ENCODE assay signal across 8 cellular contexts in genomic region chr2:45964226-45964841, GRCh38.
DNase-seq lines count a peak whose midpoint lies in the region; ATAC-seq and TF ChIP-seq lines count a peak whose summit lies in the region.

No MANE protein-coding gene starts in this region.

- no peaks in the 10 kb centered on the region for H3K36me3 ChIP-seq in lung (ENCODE audit: control insufficient read depth in 2 of 2, insufficient read depth in 2 of 2, low read length in 2 of 2)

- 33 to 34% methylated on average over 6 of the region's 6 CpGs for WGBS in lung, 2 donors

- peaks cover 24 to 39% of the 10 kb centered on the region in 2 donors for H3K4me1 ChIP-seq in lung (ENCODE audit: control insufficient read depth in 2 of 2, insufficient read depth in 2 of 2, low read length in 2 of 2)

- no peak for TF ChIP-seq CTCF in cardiac fibroblast (IDR thresholded peaks at IDR 0.05; ENCODE audit: low read depth, low read length)
- no peak for TF ChIP-seq CTCF in lung (IDR thresholded peaks at IDR 0.05; ENCODE audit: control extremely low read depth, extremely low read depth)
- TF ChIP-seq CTCF in CD14-positive monocyte (IDR thresholded peaks at IDR 0.05), result no peak

- H3K27ac ChIP-seq in lung (ENCODE audit: low read depth in 1 of 2, low read length in 1 of 2), result peak overlapping the region; percentile 28 to 77

- no peak overlapping the region for H3K4me3 ChIP-seq in cardiac fibroblast (replicated peaks in 1 of 2; ENCODE audit: low read depth in 2 of 2, low read length in 2 of 2)
- no peak overlapping the region for H3K4me3 ChIP-seq in lung

- H3K4me3 Mint-ChIP-seq in CD14-positive monocyte, result no peak overlapping the region

- H3K27me3 ChIP-seq in lung (ENCODE audit: control insufficient read depth, insufficient read depth), result no peaks in the 10 kb centered on the region

- H3K9me3 ChIP-seq in lung (ENCODE audit: control insufficient read depth in 2 of 2, insufficient read depth in 1 of 2, low read length in 1 of 2), result no peaks in the 10 kb centered on the region

- peak; percentile 27 for ATAC-seq in lung (ENCODE audit: insufficient read depth, low FRiP score)
- ATAC-seq in HG02798 (IDR thresholded peaks at IDR 0.05; ENCODE audit: poor library complexity, unreplicated experiment), result no peak

- H3K36me3 Mint-ChIP-seq in CD14-positive monocyte, result peaks cover 0 to 3% of the 10 kb centered on the region in 2 donors

- DNase-seq in DMS153 (lab: John Stamatoyannopoulos, UW), result peak; percentile 71
- peak; percentile 93 for DNase-seq in NCI-H1694 (lab: John Stamatoyannopoulos, UW)
- peak; percentile 90 to 94 for DNase-seq in cardiac fibroblast (ENCODE audit: low read depth in 2 of 2)
- peak; percentile 73 for DNase-seq in lung (ENCODE audit: low spot score)
- no peak for DNase-seq in CD14-positive monocyte (ENCODE audit: low spot score)
- DNase-seq in GDM1 (lab: John Stamatoyannopoulos, UW), result no peak
- DNase-seq in activated naive CD4-positive, alpha-beta T cell treated with Interleukin-2 at 50 U/mL for 16 hours, result no peak

- peaks cover 0 to 2% (median 0%) of the 10 kb centered on the region in 7 donors for H3K9me3 Mint-ChIP-seq in CD14-positive monocyte

- H3K27ac Mint-ChIP-seq in CD14-positive monocyte, result peak overlapping the region in 1 of 7 donors; percentile 60

- peaks cover 0 to 6% (median 3%) of the 10 kb centered on the region in 3 donors for H3K27me3 Mint-ChIP-seq in CD14-positive monocyte (ENCODE audit: low read depth in 3 of 3)

- peaks cover 15% of the 10 kb centered on the region for H3K4me1 Mint-ChIP-seq in CD14-positive monocyte

- intact Hi-C loops in CD14-positive monocyte (cut with micrococcal nuclease), result no loop called here

Comparison
In these comparisons a context has a peak if more than half of its experiments do, and no peak if none do; other contexts are left out.
1. DNase-seq: peak in DMS153 (single experiment), NCI-H1694 (single experiment), cardiac fibroblast (2 of 2) and lung (single experiment); none in CD14-positive monocyte (single experiment), GDM1 (single experiment) and activated naive CD4-positive, alpha-beta T cell treated with Interleukin-2 at 50 U/mL for 16 hours (single experiment).